Comparison of ENCODE assay signal across 26 cellular contexts in genomic region chr1:198124665-198125064, GRCh38.
"Had no signal": no experiment of that assay in that cellular context is flagged by ENCODE, and none has a peak within 500 bp of the region (broad histone marks: within the 10 kb centered on the region; RNA-seq: fewer than 3 reads in every experiment).

No MANE protein-coding gene starts in this region.

- H3K4me1 ChIP-seq: body of pancreas had no signal

- H3K9me3 ChIP-seq: adrenal gland, body of pancreas had no signal

- H2AFZ ChIP-seq: PC-9 had no signal

- DNase-seq: activated B cell treated with CpG ODN at 0.5 μM for 24 hours; activated CD4-positive, alpha-beta memory T cell treated with anti-CD3 and anti-CD28 coated beads for 36 hours; activated CD4-positive, alpha-beta T cell treated with anti-CD3 and anti-CD28 coated beads for 4 hours; activated CD4-positive, alpha-beta T cell treated with anti-CD3 and anti-CD28 coated beads, Interleukin-2, amount 50 U/mL, for 1 hour; activated CD4-positive, CD25-positive, alpha-beta regulatory T cell treated with anti-CD3 and anti-CD28 coated beads, Interleukin-2, amount 50 U/mL, for 72 hours; activated CD8-positive, alpha-beta memory T cell treated with anti-CD3 and anti-CD28 coated beads, Interleukin-2, amount 50 U/mL, for 4 hours; activated gamma-delta T cell treated with Interleukin-2 at 50 U/mL for 16 hours; activated naive CD4-positive, alpha-beta T cell treated with anti-CD3 and anti-CD28 coated beads for 36 hours; activated T-cell treated with anti-CD3 and anti-CD28 coated beads for 4 hours; activated T-cell treated with anti-CD3 and anti-CD28 coated beads, Interleukin-2, amount 50 U/mL, for 4 hours; adrenal gland; body of pancreas; caudate nucleus; cerebellar nuclear complex; NCI-H1092; NCI-H1436 treated with DMSO at 0.1 percent for 48 hours; NCI-H1694 treated with DMSO at 0.1 percent for 48 hours; NCI-H2029; NCI-H510A; NCI-H526; NCI-H748 treated with DMSO at 0.1 percent for 48 hours; NK-92 treated with Interleukin-12 subunit alpha and Interleukin-12 subunit beta, amount 100 ng/mL, for 24 hours; PC-9; Right ventricle myocardium superior had no signal

- H3K36me3 ChIP-seq: adrenal gland had no signal

- H3K4me2 ChIP-seq: KMS-11, PC-9 had no signal

- H3K4me3 ChIP-seq: adrenal gland, body of pancreas, PC-9 had no signal

- H3K27me3 ChIP-seq: adrenal gland, body of pancreas had no signal

- H3K9ac ChIP-seq: KMS-11 had no signal

- H3K27ac ChIP-seq: adrenal gland, body of pancreas, KMS-11, PC-9, VCaP had no signal
